ENCODE assay signal across 9 cellular contexts in the genomic region with DNA sequence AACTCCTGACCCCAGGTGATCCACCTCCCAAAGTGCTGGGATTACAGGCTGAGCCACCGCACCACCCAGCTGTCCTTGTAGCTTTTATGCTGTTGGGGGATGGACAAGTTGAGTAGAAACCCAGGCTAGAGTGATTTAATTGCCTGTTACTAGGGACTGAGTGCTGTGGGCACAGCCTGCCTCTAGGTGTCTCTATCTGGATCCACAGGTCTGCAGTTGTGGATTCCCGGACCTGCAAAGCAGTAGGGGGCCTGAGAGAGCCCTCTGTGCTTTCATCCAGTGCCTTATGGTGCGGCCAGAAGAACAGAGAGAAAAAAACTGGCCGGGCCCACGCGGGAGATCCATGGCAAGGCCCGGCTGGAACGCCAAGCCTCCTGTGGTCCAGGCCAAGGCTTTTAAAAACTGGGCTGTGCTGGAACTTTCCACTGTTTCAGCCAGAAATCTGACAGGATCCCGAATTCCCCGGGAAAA. TPM values are rescaled to one million over a fixed set of nuclear protein-coding genes. Genes with fewer than 3 reads are reported as not detected.
A peak's percentile ranks its signal among the peaks of the same experiment; 100 is the strongest.
DNase-seq lines count a peak whose midpoint lies in the region; ATAC-seq and TF ChIP-seq lines count a peak whose summit lies in the region.
"Had no signal": no experiment of that assay in that cellular context is flagged by ENCODE, and none has a peak within 500 bp of the region (broad histone marks: within the 10 kb centered on the region; RNA-seq: fewer than 3 reads in every experiment).

No MANE protein-coding gene starts in this region.

- H3K27ac ChIP-seq in adrenal gland: peak overlapping the region; percentile 48 to 74 (median 64)

- TF ChIP-seq CTCF in GM10266 (IDR thresholded peaks at IDR 0.05; ENCODE audit: control insufficient read depth, insufficient read depth, low read depth, missing control alignments): peak; percentile 47
- peak; percentile 29 to 60 (median 56) for TF ChIP-seq CTCF in adrenal gland (IDR thresholded peaks at IDR 0.05)

- H3K36me3 ChIP-seq in adrenal gland (replicated peaks in 1 of 2): no peaks in the 10 kb centered on the region

- H3K4me3 ChIP-seq in adrenal gland: no peak overlapping the region

- peaks cover 7 to 49% of the 10 kb centered on the region in 2 donors for H3K4me1 ChIP-seq in adrenal gland (replicated peaks in 1 of 2)

- no peak for TF ChIP-seq POLR2A in adrenal gland (IDR thresholded peaks at IDR 0.05)

- DNase-seq in GM10266 (ENCODE audit: extremely low spot score) (peak; percentile 53), MV-4-11 (lab: John Stamatoyannopoulos, UW) (peak; percentile 22), adrenal gland (peak; percentile 51 to 86 (median 74)), left ventricle myocardium superior (peak; percentile 67), sciatic nerve (ENCODE audit: low spot score) (peak; percentile 68), NCI-H2029 treated with DMSO at 0.1 percent for 48 hours (lab: John Stamatoyannopoulos, UW) (no peak)
- no peak for DNase-seq in effector CD4-positive, alpha-beta T cell
- no peak for DNase-seq in activated CD4-positive, alpha-beta T cell treated with anti-CD3 and anti-CD28 coated beads for 48 hours
- DNase-seq: activated T-cell treated with anti-CD3 and anti-CD28 coated beads, Interleukin-2, amount 50 U/mL, for 72 hours had no signal

- H3K9me3 ChIP-seq in adrenal gland (replicated peaks in 1 of 3): no peaks in the 10 kb centered on the region

- no peaks in the 10 kb centered on the region for H3K27me3 ChIP-seq in adrenal gland

- intact Hi-C loops in adrenal gland (cut with DNase I): no loop called here
- intact Hi-C loops in left ventricle myocardium superior (cut with micrococcal nuclease): no loop called here
- intact Hi-C loops in sciatic nerve (cut with DNase I): no loop called here

- 12 to 54% (median 23%) methylated on average over 6 to 10 of the region's 10 CpGs for WGBS in adrenal gland, 4 donors

- peak; percentile 80 for ATAC-seq in left ventricle myocardium superior
- peak; percentile 65 for ATAC-seq in sciatic nerve

RNA-seq across cellular contexts. Expression of gene SIRPA, which starts 5.1 kb away (rescaled TPM):
- total RNA-seq in adrenal gland: 100 to 1,000 TPM in 1 of 8 donors, 10 to 100 TPM in 7; 48.9 to 102 (median 73.1) TPM
- polyA plus RNA-seq in adrenal gland: 10 to 100 TPM; 32.3 to 81.8 (median 40.4) TPM
- total RNA-seq in left ventricle myocardium superior: 18.1 TPM
- total RNA-seq in sciatic nerve: 55.5 TPM

Comparison
In these comparisons a context has a peak if more than half of its experiments do, and no peak if none do; other contexts are left out.
1. DNase-seq: peak in GM10266 (single experiment), MV-4-11 (single experiment), adrenal gland (7 of 7), left ventricle myocardium superior (single experiment) and sciatic nerve (single experiment); none in effector CD4-positive, alpha-beta T cell (single experiment), NCI-H2029 treated with DMSO at 0.1 percent for 48 hours (single experiment) and activated CD4-positive, alpha-beta T cell treated with anti-CD3 and anti-CD28 coated beads for 48 hours (single experiment).